Comparison of ENCODE assay signal across 28 cellular contexts in genomic region chr21:37030864-37031263, GRCh38. TPM values are rescaled to one million over a fixed set of nuclear protein-coding genes. Genes with fewer than 3 reads are reported as not detected.
"Had no signal": no experiment of that assay in that cellular context is flagged by ENCODE, and none has a peak within 500 bp of the region (broad histone marks: within the 10 kb centered on the region; RNA-seq: fewer than 3 reads in every experiment).

No MANE protein-coding gene starts in this region.

- H3K27ac ChIP-seq: stomach, suprapubic skin, testis, thoracic aorta, thyroid gland, tibial artery, tibial nerve, transverse colon, upper lobe of left lung, upper lobe of right lung, uterus, vagina had no signal

- H3K27me3 ChIP-seq: stomach, suprapubic skin, testis, thyroid gland, tibial nerve, transverse colon, upper lobe of left lung, upper lobe of right lung, uterus, vagina had no signal

- ATAC-seq: stimulated activated effector memory CD8-positive, alpha-beta T cell treated with anti-CD3 and anti-CD28 coated beads, Interleukin-12 subunit alpha, Interleukin-12 subunit beta, amount 100 ng/mL, for 72 hours; stimulated activated memory B cell treated with anti-CD40 and anti-IgM and Interleukin-4, amounts not matched to agents 10 μg/mL and 1 μg/mL and 100 μg/mL, for 72 hours; stimulated activated naive B cell treated with anti-CD40 and anti-IgM and Interleukin-4, amounts not matched to agents 10 μg/mL and 1 μg/mL and 100 μg/mL, for 72 hours; stimulated activated naive CD8-positive, alpha-beta T cell treated with anti-CD3 and anti-CD28 coated beads, Interleukin-15, amount 100 ng/mL, for 72 hours; stimulated activated naive CD8-positive, alpha-beta T cell treated with anti-CD3 and anti-CD28 coated beads, Interleukin-15, Interleukin-2, amounts not matched to agents 100 U/mL and 50 U/mL, for 24 hours; upper lobe of right lung had no signal

- H3K9me3 ChIP-seq: stomach, suprapubic skin, testis, thoracic aorta, thyroid gland, tibial artery, tibial nerve, transverse colon, upper lobe of left lung, upper lobe of right lung, uterus, vagina had no signal

- H3K36me3 ChIP-seq: stomach, suprapubic skin, thoracic aorta, thyroid gland, tibial artery, tibial nerve, transverse colon, upper lobe of left lung, upper lobe of right lung, uterus, vagina had no signal

- H3K4me3 ChIP-seq: stomach, suprapubic skin, testis, thoracic aorta, thyroid gland, tibial artery, tibial nerve, transverse colon, upper lobe of left lung, upper lobe of right lung, uterus, vagina had no signal

- DNase-seq: stimulated activated CD4-positive, alpha-beta T cell treated with anti-CD3 and anti-CD28 coated beads, Interleukin-2, amount 100 ng/mL, for 48 hours; stimulated activated CD4-positive, alpha-beta T cell treated with anti-CD3 and anti-CD28 coated beads, Interleukin-4, amount 100 ng/mL, for 1 hour; stimulated activated CD4-positive, alpha-beta T cell treated with anti-CD3 and anti-CD28 coated beads, Interleukin-4, amount 100 ng/mL, for 24 hours; stimulated activated CD4-positive, alpha-beta T cell treated with anti-CD3 and anti-CD28 coated beads, Interleukin-4, amount 100 ng/mL, for 4 hours; stimulated activated CD8-positive, alpha-beta memory T cell treated with anti-CD3 and anti-CD28 coated beads, Interleukin-4, amount 100 ng/mL, for 48 hours; stimulated activated naive B cell treated with anti-CD40 and anti-IgM and Interleukin-4, amounts not matched to agents 10 μg/mL and 1 μg/mL and 100 μg/mL, for 72 hours; stimulated activated naive CD4-positive, alpha-beta T cell; stimulated activated naive CD4-positive, alpha-beta T cell treated with Interleukin-2 at 50 U/mL for 16 hours; stimulated activated naive CD8-positive, alpha-beta T cell treated with anti-CD3 and anti-CD28 coated beads, Interleukin-15, amount 100 ng/mL, for 72 hours; stimulated activated naive CD8-positive, alpha-beta T cell treated with anti-CD3 and anti-CD28 coated beads, Interleukin-15, Interleukin-2, amounts not matched to agents 100 U/mL and 50 U/mL, for 24 hours; stomach; substantia nigra; testis; thyroid gland; tibial artery; transverse colon; trophoblast cell; upper lobe of left lung; upper lobe of right lung; uterus had no signal

- H3K4me1 ChIP-seq: stomach, testis, thyroid gland, tibial artery, upper lobe of left lung, upper lobe of right lung, uterus, vagina had no signal

RNA-seq across cellular contexts. Expression of gene RIPPLY3, which starts 24.4 kb away (rescaled TPM):
- total RNA-seq: subcutaneous adipose tissue, thoracic aorta, thyroid gland, tibial nerve, upper lobe of right lung, urinary bladder, vagina had no signal
